ENCODE assay signal across 17 cellular contexts in the genomic region with DNA sequence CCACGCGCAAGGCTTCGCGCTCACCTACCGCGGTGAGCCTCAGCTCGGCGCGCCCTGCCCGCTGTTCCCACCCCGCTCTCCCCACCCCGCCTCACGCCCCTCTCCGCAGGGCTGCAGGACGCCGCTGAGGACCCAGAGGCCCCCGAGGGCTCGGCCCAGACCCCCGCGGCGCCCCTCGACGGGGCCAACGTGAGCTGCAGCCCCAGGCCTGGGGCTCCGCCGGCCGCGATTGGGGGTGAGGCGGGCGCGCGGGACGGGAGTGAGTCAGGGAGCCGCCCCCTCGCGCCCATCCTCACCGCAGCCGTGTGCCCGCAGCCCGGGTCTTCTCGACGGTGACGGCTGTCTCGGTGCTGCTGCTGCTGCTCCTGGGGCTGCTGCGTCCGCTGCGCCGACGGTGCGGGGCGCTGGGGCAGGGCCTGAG. TPM values are rescaled to one million over a fixed set of nuclear protein-coding genes. Genes with fewer than 3 reads are reported as not detected.
DNase-seq lines count a peak whose midpoint lies in the region; ATAC-seq and TF ChIP-seq lines count a peak whose summit lies in the region.
"Had no signal": no experiment of that assay in that cellular context is flagged by ENCODE, and none has a peak within 500 bp of the region (broad histone marks: within the 10 kb centered on the region; RNA-seq: fewer than 3 reads in every experiment).

No MANE protein-coding gene starts in this region.

- TF ChIP-seq CTCF in upper lobe of right lung (IDR thresholded peaks at IDR 0.05): no peak

- no peak for ATAC-seq in upper lobe of right lung
- ATAC-seq: gastrocnemius medialis had no signal

- H3K9ac ChIP-seq in iPS-15b (ENCODE audit: low read depth, low read length) (no peak overlapping the region), Karpas-422 (ENCODE audit: low read length) (no peak overlapping the region)

- intact Hi-C loops in upper lobe of right lung (cut with DNase I): no loop called here

- H3K36me3 ChIP-seq in iPS-15b (ENCODE audit: control insufficient read depth, insufficient read depth, low read length) (peaks cover 10% of the 10 kb centered on the region), upper lobe of right lung (no peaks in the 10 kb centered on the region), Karpas-422 (ENCODE audit: insufficient read depth, low read length) (0 out of 2 replicates have a peak, but pooled peaks cover 3% of the 10 kb centered on the region)
- H3K36me3 ChIP-seq: gastrocnemius medialis had no signal

- H3K79me2 ChIP-seq in Karpas-422 (ENCODE audit: low read length): peaks cover 19% of the 10 kb centered on the region

- H3K27ac ChIP-seq in upper lobe of right lung (no peak overlapping the region), Karpas-422 (ENCODE audit: low read length) (no peak overlapping the region)
- H3K27ac ChIP-seq: gastrocnemius medialis had no signal

- peak; percentile 23 for DNase-seq in stimulated activated CD4-positive, alpha-beta T cell treated with anti-CD3 and anti-CD28 coated beads, Interleukin-15, amount 100 ng/mL, for 24 hours
- no peak for DNase-seq in stimulated activated CD4-positive, alpha-beta T cell treated with anti-CD3 and anti-CD28 coated beads, Interleukin-12 subunit alpha, Interleukin-12 subunit beta, amount 100 ng/mL, for 4 hours
- DNase-seq in upper lobe of right lung (no peak), Karpas-422 (no peak), NCI-H524 (lab: John Stamatoyannopoulos, UW) (no peak)
- DNase-seq: activated CD4-positive, alpha-beta T cell treated with anti-CD3 and anti-CD28 coated beads for 1 hour; activated naive CD4-positive, alpha-beta T cell treated with Interleukin-2 at 50 U/mL for 16 hours; gastrocnemius medialis; immature natural killer cell; NCI-H2081; NCI-H526; SHP77 treated with DMSO at 0.1 percent for 48 hours; stimulated activated CD4-positive, alpha-beta T cell treated with anti-CD3 and anti-CD28 coated beads, Interleukin-2, amount 100 ng/mL, for 24 hours had no signal

- H2AFZ ChIP-seq in Karpas-422 (ENCODE audit: low read length): no peak overlapping the region

- no peak overlapping the region for H3K4me2 ChIP-seq in Karpas-422 (ENCODE audit: low read depth, low read length, poor library complexity, severe bottlenecking)

- H3K4me3 ChIP-seq in iPS-15b (ENCODE audit: low read depth, low read length) (peak overlapping the region; percentile 4), upper lobe of right lung (peak overlapping the region; percentile 16), Karpas-422 (ENCODE audit: low read length) (no peak overlapping the region)

- no peaks in the 10 kb centered on the region for H3K9me2 ChIP-seq in Karpas-422 (replicated peaks; ENCODE audit: insufficient read depth, low read length)

- H3K27me3 ChIP-seq in iPS-15b (ENCODE audit: control insufficient read depth, insufficient read depth, low read length): peaks cover 4% of the 10 kb centered on the region
- H3K27me3 ChIP-seq in upper lobe of right lung: peaks cover 62% of the 10 kb centered on the region
- H3K27me3 ChIP-seq in Karpas-422 (ENCODE audit: low read length): no peaks in the 10 kb centered on the region

- H3K9me3 ChIP-seq in iPS-15b (ENCODE audit: control insufficient read depth, insufficient read depth, low read length) (no peaks in the 10 kb centered on the region), upper lobe of right lung (no peaks in the 10 kb centered on the region), Karpas-422 (ENCODE audit: low read length) (no peaks in the 10 kb centered on the region)
- H3K9me3 ChIP-seq: gastrocnemius medialis had no signal

- peaks cover 14% of the 10 kb centered on the region for H4K20me1 ChIP-seq in Karpas-422 (ENCODE audit: insufficient read depth, low read depth, low read length)

- H3K4me1 ChIP-seq in iPS-15b (ENCODE audit: control insufficient read depth, insufficient read depth, low read length): peaks cover 5% of the 10 kb centered on the region
- H3K4me1 ChIP-seq in upper lobe of right lung: peaks cover 45% of the 10 kb centered on the region
- H3K4me1 ChIP-seq in Karpas-422 (ENCODE audit: low read length): peaks cover 75% of the 10 kb centered on the region

RNA-seq across cellular contexts. Expression of gene PAQR4, which starts 1.9 kb away (rescaled TPM):
- 7.4 TPM for total RNA-seq in upper lobe of right lung
- total RNA-seq in Karpas-422 (2014; rRNA removed; shearing (Covaris generic); ENCODE audit: low replicate concordance): 30.7 and 44.0 TPM in 2 replicates

RNA-seq across cellular contexts. Expression of gene KREMEN2, which starts 3.1 kb away (rescaled TPM):
- total RNA-seq in upper lobe of right lung: not detected
- total RNA-seq in Karpas-422 (2014; rRNA removed; shearing (Covaris generic); ENCODE audit: low replicate concordance): 3.4 and 8.5 TPM in 2 replicates
- total RNA-seq: aorta; gastrocnemius medialis; subcutaneous adipose tissue; T-helper 2 cell treated with Interferon-gamma antibody and Interleukin-4, amounts not matched to agents 100 ng/mL and 5 ng/mL, for 36 hours had no signal

RNA-seq across cellular contexts. Expression of gene PKMYT1, which starts 13.0 kb away (rescaled TPM):
- 3.8 TPM for total RNA-seq in upper lobe of right lung
- 17.6 and 30.3 TPM in 2 replicates for total RNA-seq in Karpas-422 (2014; rRNA removed; shearing (Covaris generic); ENCODE audit: low replicate concordance)

RNA-seq across cellular contexts. Expression of gene CLDN9, which starts 45.5 kb away (rescaled TPM):
- total RNA-seq in upper lobe of right lung: 0.75 TPM
- total RNA-seq in Karpas-422 (2014; rRNA removed; shearing (Covaris generic); ENCODE audit: low replicate concordance): not detected in 2 replicates

RNA-seq across cellular contexts. Expression of gene CLDN6, which starts 50.8 kb away (rescaled TPM):
- total RNA-seq in upper lobe of right lung: not detected
- total RNA-seq in Karpas-422 (2014; rRNA removed; shearing (Covaris generic); ENCODE audit: low replicate concordance): not detected in 2 replicates
- total RNA-seq: aorta; subcutaneous adipose tissue; T-helper 2 cell treated with Interferon-gamma antibody and Interleukin-4, amounts not matched to agents 100 ng/mL and 5 ng/mL, for 36 hours had no signal
